Comparison of ENCODE assay signal across 3 cellular contexts in genomic region chr16:16267708-16268107, GRCh38. TPM values are rescaled to one million over a fixed set of nuclear protein-coding genes. Genes with fewer than 3 reads are reported as not detected.
"Had no signal": no experiment of that assay in that cellular context is flagged by ENCODE, and none has a peak within 500 bp of the region (broad histone marks: within the 10 kb centered on the region; RNA-seq: fewer than 3 reads in every experiment).

No MANE protein-coding gene starts in this region.

RNA-seq across cellular contexts. Expression of gene ABCC6, which starts 44.4 kb away (rescaled TPM):
- total RNA-seq: OCI-LY7, SJSA1, SK-MEL-5 had no signal
